Comparison of ENCODE assay signal across 23 cellular contexts in the genomic region with DNA sequence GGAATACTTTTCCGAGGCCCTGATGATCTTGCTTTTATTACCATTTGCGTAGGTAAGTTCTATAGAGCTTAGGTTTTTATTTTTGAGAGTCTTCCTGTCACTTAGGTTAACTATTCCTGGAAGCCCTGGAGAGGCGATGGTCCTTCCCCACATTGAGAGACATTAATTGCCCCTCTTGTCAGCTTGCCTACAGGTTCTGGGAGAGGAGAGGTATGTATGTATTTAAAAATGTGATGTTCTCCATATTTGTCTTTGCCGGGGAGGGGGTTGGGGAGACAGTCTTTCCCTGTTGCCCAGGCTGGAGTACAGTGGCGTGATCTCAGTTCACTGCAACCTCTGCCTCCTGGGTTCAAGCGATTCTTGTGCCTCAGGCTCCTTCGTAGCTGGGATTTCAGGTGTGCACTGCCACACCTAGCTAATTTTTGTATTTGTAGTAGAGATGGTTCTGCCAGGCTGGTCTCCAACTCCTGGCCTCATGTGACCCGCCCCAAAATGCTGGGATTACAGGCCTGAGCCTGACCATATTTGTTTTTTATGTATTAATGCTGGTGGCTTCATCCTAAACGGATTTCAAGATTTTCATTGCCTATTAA. TPM values are rescaled to one million over a fixed set of nuclear protein-coding genes. Genes with fewer than 3 reads are reported as not detected.
A peak's percentile ranks its signal among the peaks of the same experiment; 100 is the strongest.
DNase-seq lines count a peak whose midpoint lies in the region; ATAC-seq lines count a peak whose summit lies in the region.
"Had no signal": no experiment of that assay in that cellular context is flagged by ENCODE, and none has a peak within 500 bp of the region (broad histone marks: within the 10 kb centered on the region; RNA-seq: fewer than 3 reads in every experiment).

No MANE protein-coding gene starts in this region.

- no peaks in the 10 kb centered on the region for H3K27me3 Mint-ChIP-seq in activated T-cell treated with anti-CD3 and anti-CD28 coated beads, Interleukin-2, amount 50 U/mL, for 4 hours (ENCODE audit: low read depth)
- no peaks in the 10 kb centered on the region for H3K27me3 Mint-ChIP-seq in IgD-negative memory B cell
- no peaks in the 10 kb centered on the region for H3K27me3 Mint-ChIP-seq in activated naive CD8-positive, alpha-beta T cell treated with anti-CD3 and anti-CD28 coated beads, Interleukin-2, amount 50 U/mL, for 24 hours
- H3K27me3 Mint-ChIP-seq in stimulated activated naive B cell treated with anti-CD40 and anti-IgM and Interleukin-4, amounts not matched to agents 10 μg/mL and 1 μg/mL and 100 μg/mL, for 72 hours = no peaks in the 10 kb centered on the region
- H3K27me3 Mint-ChIP-seq: central memory CD8-positive, alpha-beta T cell had no signal

- peaks cover 61% of the 10 kb centered on the region for H3K36me3 Mint-ChIP-seq in activated T-cell treated with anti-CD3 and anti-CD28 coated beads, Interleukin-2, amount 50 U/mL, for 4 hours (ENCODE audit: insufficient read depth)
- peaks cover 8% of the 10 kb centered on the region for H3K36me3 Mint-ChIP-seq in IgD-negative memory B cell
- H3K36me3 Mint-ChIP-seq in activated naive CD8-positive, alpha-beta T cell treated with anti-CD3 and anti-CD28 coated beads, Interleukin-2, amount 50 U/mL, for 24 hours (ENCODE audit: low read depth) = peaks cover 72% of the 10 kb centered on the region
- peaks cover 45 to 59% of the 10 kb centered on the region in 2 donors for H3K36me3 Mint-ChIP-seq in stimulated activated naive B cell treated with anti-CD40 and anti-IgM and Interleukin-4, amounts not matched to agents 10 μg/mL and 1 μg/mL and 100 μg/mL, for 72 hours

- peak overlapping the region in 2 of 3 donors; percentile 46 to 64 for H3K27ac Mint-ChIP-seq in IgD-negative memory B cell
- H3K27ac Mint-ChIP-seq in activated naive CD8-positive, alpha-beta T cell treated with anti-CD3 and anti-CD28 coated beads, Interleukin-2, amount 50 U/mL, for 24 hours = peak overlapping the region; percentile 97
- H3K27ac Mint-ChIP-seq in stimulated activated naive B cell treated with anti-CD40 and anti-IgM and Interleukin-4, amounts not matched to agents 10 μg/mL and 1 μg/mL and 100 μg/mL, for 72 hours = peak overlapping the region; percentile 67

- H3K9me3 Mint-ChIP-seq in activated T-cell treated with anti-CD3 and anti-CD28 coated beads, Interleukin-2, amount 50 U/mL, for 4 hours = no peaks in the 10 kb centered on the region
- no peaks in the 10 kb centered on the region for H3K9me3 Mint-ChIP-seq in IgD-negative memory B cell
- no peaks in the 10 kb centered on the region for H3K9me3 Mint-ChIP-seq in activated naive CD8-positive, alpha-beta T cell treated with anti-CD3 and anti-CD28 coated beads, Interleukin-2, amount 50 U/mL, for 24 hours
- H3K9me3 Mint-ChIP-seq in stimulated activated naive B cell treated with anti-CD40 and anti-IgM and Interleukin-4, amounts not matched to agents 10 μg/mL and 1 μg/mL and 100 μg/mL, for 72 hours = no peaks in the 10 kb centered on the region
- H3K9me3 Mint-ChIP-seq: central memory CD8-positive, alpha-beta T cell had no signal

- peak overlapping the region; percentile 23 for H3K4me3 Mint-ChIP-seq in activated T-cell treated with anti-CD3 and anti-CD28 coated beads, Interleukin-2, amount 50 U/mL, for 4 hours
- H3K4me3 Mint-ChIP-seq in IgD-negative memory B cell = no peak overlapping the region
- peak overlapping the region; percentile 11 for H3K4me3 Mint-ChIP-seq in activated naive CD8-positive, alpha-beta T cell treated with anti-CD3 and anti-CD28 coated beads, Interleukin-2, amount 50 U/mL, for 24 hours
- H3K4me3 Mint-ChIP-seq in stimulated activated naive B cell treated with anti-CD40 and anti-IgM and Interleukin-4, amounts not matched to agents 10 μg/mL and 1 μg/mL and 100 μg/mL, for 72 hours = no peak overlapping the region
- H3K4me3 Mint-ChIP-seq: central memory CD8-positive, alpha-beta T cell had no signal

- peaks cover 41% of the 10 kb centered on the region for H3K4me1 Mint-ChIP-seq in activated T-cell treated with anti-CD3 and anti-CD28 coated beads, Interleukin-2, amount 50 U/mL, for 4 hours (ENCODE audit: low read depth)
- H3K4me1 Mint-ChIP-seq in IgD-negative memory B cell = peaks cover 9 to 17% (median 17%) of the 10 kb centered on the region in 3 donors
- peaks cover 50% of the 10 kb centered on the region for H3K4me1 Mint-ChIP-seq in activated naive CD8-positive, alpha-beta T cell treated with anti-CD3 and anti-CD28 coated beads, Interleukin-2, amount 50 U/mL, for 24 hours
- peaks cover 21 to 41% of the 10 kb centered on the region in 2 donors for H3K4me1 Mint-ChIP-seq in stimulated activated naive B cell treated with anti-CD40 and anti-IgM and Interleukin-4, amounts not matched to agents 10 μg/mL and 1 μg/mL and 100 μg/mL, for 72 hours

- no peak for DNase-seq in activated T-cell treated with anti-CD3 and anti-CD28 coated beads, Interleukin-2, amount 50 U/mL, for 4 hours
- DNase-seq in activated T-cell treated with anti-CD3 and anti-CD28 coated beads for 4 hours (no peak), T-helper 9 cell (no peak), mucosa of gallbladder (ENCODE audit: low spot score) (no peak)
- DNase-seq in activated naive CD8-positive, alpha-beta T cell treated with anti-CD3 and anti-CD28 coated beads, Interleukin-2, amount 50 U/mL, for 24 hours = no peak
- no peak for DNase-seq in stimulated activated naive B cell treated with anti-CD40 and anti-IgM and Interleukin-4, amounts not matched to agents 10 μg/mL and 1 μg/mL and 100 μg/mL, for 72 hours
- DNase-seq: aorta; dorsolateral prefrontal cortex; foreskin keratinocyte; GDM1; left ventricle myocardium superior; MM.1S; NCI-H1436 treated with DMSO at 0.1 percent for 48 hours; NCI-H2171; NCI-H526; stimulated activated CD4-positive, alpha-beta T cell treated with anti-CD3 and anti-CD28 coated beads, Interleukin-4, amount 100 ng/mL, for 4 hours; substantia nigra; SW 1271 had no signal

- no peak for ATAC-seq in activated T-cell treated with anti-CD3 and anti-CD28 coated beads, Interleukin-2, amount 50 U/mL, for 4 hours
- ATAC-seq in activated naive CD8-positive, alpha-beta T cell treated with anti-CD3 and anti-CD28 coated beads, Interleukin-2, amount 50 U/mL, for 24 hours = no peak
- no peak for ATAC-seq in stimulated activated naive B cell treated with anti-CD40 and anti-IgM and Interleukin-4, amounts not matched to agents 10 μg/mL and 1 μg/mL and 100 μg/mL, for 72 hours (replicated peaks)
- ATAC-seq in HG02571 (IDR thresholded peaks at IDR 0.05; ENCODE audit: unreplicated experiment) = no peak
- ATAC-seq: foreskin keratinocyte had no signal

RNA-seq across cellular contexts. Expression of a gene that starts 6.2 kb away (rescaled TPM):
- total RNA-seq in activated T-cell treated with anti-CD3 and anti-CD28 coated beads, Interleukin-2, amount 50 U/mL, for 4 hours = 1,000 to 10,000 TPM; 2,416 to 2,801 (median 2,677) TPM
- polyA plus RNA-seq in IgD-negative memory B cell = 1,214 TPM
- total RNA-seq in mucosa of gallbladder = 518 TPM

RNA-seq across cellular contexts. Expression of a gene that starts 29.6 kb away (rescaled TPM):
- total RNA-seq in activated T-cell treated with anti-CD3 and anti-CD28 coated beads, Interleukin-2, amount 50 U/mL, for 4 hours = 10 to 100 TPM; 64.7 to 69.1 (median 65.3) TPM
- 50.7 TPM for polyA plus RNA-seq in IgD-negative memory B cell
- 42.9 TPM for total RNA-seq in mucosa of gallbladder

RNA-seq across cellular contexts. Expression of a gene that starts 54.7 kb away (rescaled TPM):
- not detected for total RNA-seq in activated T-cell treated with anti-CD3 and anti-CD28 coated beads, Interleukin-2, amount 50 U/mL, for 4 hours
- polyA plus RNA-seq in IgD-negative memory B cell = not detected
- 0.14 TPM for total RNA-seq in mucosa of gallbladder
- total RNA-seq: foreskin keratinocyte, left ventricle myocardium superior, smooth muscle cell had no signal
- polyA plus RNA-seq: AG04450, foreskin keratinocyte, smooth muscle cell had no signal

Comparison
In these comparisons a context has a peak if more than half of its experiments do, and no peak if none do; other contexts are left out.
1. H3K4me3 Mint-ChIP-seq: peak in activated T-cell treated with anti-CD3 and anti-CD28 coated beads, Interleukin-2, amount 50 U/mL, for 4 hours (single experiment) and activated naive CD8-positive, alpha-beta T cell treated with anti-CD3 and anti-CD28 coated beads, Interleukin-2, amount 50 U/mL, for 24 hours (single experiment); none in IgD-negative memory B cell (0 of 4) and stimulated activated naive B cell treated with anti-CD40 and anti-IgM and Interleukin-4, amounts not matched to agents 10 μg/mL and 1 μg/mL and 100 μg/mL, for 72 hours (0 of 2).
2. Peak in every context shown above with its lines, with median percentiles within 50 percentile points of each other: H3K27ac Mint-ChIP-seq.